In genomic region chr3:106728315-106728821, GRCh38 we compare ENCODE assay signal across 11 cellular contexts.
DNase-seq lines count a peak whose midpoint lies in the region; ATAC-seq and TF ChIP-seq lines count a peak whose summit lies in the region.
"Had no signal": no experiment of that assay in that cellular context is flagged by ENCODE, and none has a peak within 500 bp of the region (broad histone marks: within the 10 kb centered on the region; RNA-seq: fewer than 3 reads in every experiment).

No MANE protein-coding gene starts in this region.

- ATAC-seq in HCT116: peak; percentile 73
- no peak for ATAC-seq in WTC11
- ATAC-seq in foreskin keratinocyte: peak; percentile 99
- ATAC-seq in GM19463 (IDR thresholded peaks at IDR 0.05; ENCODE audit: unreplicated experiment): no peak
- no peak for ATAC-seq in left colon
- ATAC-seq in GM21367 (IDR thresholded peaks at IDR 0.05; ENCODE audit: unreplicated experiment): no peak
- ATAC-seq: stimulated activated memory B cell treated with anti-CD40 and anti-IgM and Interleukin-4, amounts not matched to agents 10 μg/mL and 1 μg/mL and 100 μg/mL, for 72 hours had no signal

- H3K27ac ChIP-seq in HCT116 (ENCODE audit: low read depth, low read length) (peak overlapping the region; percentile 14; the same call in 1 of the 2 replicates), foreskin keratinocyte (peak overlapping the region; percentile 47)
- H3K27ac ChIP-seq: sigmoid colon had no signal

- no peaks in the 10 kb centered on the region for H3K36me3 Mint-ChIP-seq in WTC11
- H3K36me3 Mint-ChIP-seq: stimulated activated memory B cell treated with anti-CD40 and anti-IgM and Interleukin-4, amounts not matched to agents 10 μg/mL and 1 μg/mL and 100 μg/mL, for 72 hours had no signal

- CTCF ChIA-PET in HCT116 (lab: Charles Lee) (no interaction called here), WTC11 (lab: Charles Lee) (no interaction called here)

- H3K4me1 Mint-ChIP-seq in WTC11: peaks cover 14% of the 10 kb centered on the region
- H3K4me1 Mint-ChIP-seq: stimulated activated memory B cell treated with anti-CD40 and anti-IgM and Interleukin-4, amounts not matched to agents 10 μg/mL and 1 μg/mL and 100 μg/mL, for 72 hours had no signal

- no peaks in the 10 kb centered on the region for H3K9me3 Mint-ChIP-seq in WTC11
- H3K9me3 Mint-ChIP-seq: stimulated activated memory B cell treated with anti-CD40 and anti-IgM and Interleukin-4, amounts not matched to agents 10 μg/mL and 1 μg/mL and 100 μg/mL, for 72 hours had no signal

- H3K4me2 ChIP-seq in HCT116 (ENCODE audit: low read length): peak overlapping the region; percentile 64
- peak overlapping the region; percentile 70 for H3K4me2 ChIP-seq in skeletal muscle satellite cell (ENCODE audit: low read length)

- intact Hi-C loops in HCT116 (cut with micrococcal nuclease): no loop called here
- intact Hi-C loops in posterior vena cava (cut with DNase I): no loop called here
- intact Hi-C loops in left colon (cut with DNase I, micrococcal nuclease): no loop called here

- no TSS peak for BruUV-seq in HCT116 (replicated peaks; lab: Mats Ljungman, UMichigan)

- TF ChIP-seq POLR2A in HCT116 (IDR thresholded peaks at IDR 0.05; ENCODE audit: borderline replicate concordance, extremely low read depth, insufficient read depth, insufficient read length): no peak

- no peaks in the 10 kb centered on the region for H3K79me2 ChIP-seq in HCT116 (ENCODE audit: insufficient read depth, low read length)

- H3K36me3 ChIP-seq in HCT116 (ENCODE audit: control insufficient read depth in 1 of 2, insufficient read depth in 2 of 2, low read length in 2 of 2) (no peaks in the 10 kb centered on the region), skeletal muscle satellite cell (ENCODE audit: insufficient read depth, low read length) (no peaks in the 10 kb centered on the region)
- H3K36me3 ChIP-seq: sigmoid colon had no signal

- RAD21 ChIA-PET in HCT116 (lab: Charles Lee; ENCODE audit: low non-redundant PET in 1 of 2, low total read pairs in 2 of 2, uncharacterized antibody in 2 of 2, unreplicated experiment in 2 of 2): no interaction called here

- peak; percentile 42 for DNase-seq in HCT116 (ENCODE audit: low read depth, low spot score)
- DNase-seq in WTC11 (ENCODE audit: low spot score): no peak
- DNase-seq in foreskin keratinocyte: peak; percentile 96 to 97
- DNase-seq in posterior vena cava (ENCODE audit: low spot score): no peak
- DNase-seq in left colon: no peak
- DNase-seq: activated naive CD4-positive, alpha-beta T cell treated with Interleukin-2 at 50 U/mL for 16 hours; sigmoid colon had no signal

- no peak overlapping the region for H3K4me3 Mint-ChIP-seq in WTC11
- H3K4me3 Mint-ChIP-seq: stimulated activated memory B cell treated with anti-CD40 and anti-IgM and Interleukin-4, amounts not matched to agents 10 μg/mL and 1 μg/mL and 100 μg/mL, for 72 hours had no signal

- H4K20me1 ChIP-seq in HCT116 (ENCODE audit: insufficient read depth): no peaks in the 10 kb centered on the region

- H3K9me3 ChIP-seq in HCT116 (ENCODE audit: control insufficient read depth in 1 of 2, insufficient read depth in 1 of 2, low read depth in 1 of 2, low read length in 2 of 2) (no peaks in the 10 kb centered on the region), skeletal muscle satellite cell (replicated peaks; ENCODE audit: low read length) (no peaks in the 10 kb centered on the region)
- H3K9me3 ChIP-seq: sigmoid colon had no signal

- POLR2A ChIA-PET in HCT116 (lab: Charles Lee): no interaction called here
- POLR2A ChIA-PET in WTC11 (lab: Charles Lee): no interaction called here

- H3K27me3 ChIP-seq in HCT116 (ENCODE audit: insufficient read depth, low read length) (no peaks in the 10 kb centered on the region), foreskin keratinocyte (no peaks in the 10 kb centered on the region), skeletal muscle satellite cell (ENCODE audit: control insufficient read depth, insufficient read depth, low read length) (no peaks in the 10 kb centered on the region)
- H3K27me3 ChIP-seq: sigmoid colon had no signal

- H3K27me3 Mint-ChIP-seq in WTC11 (ENCODE audit: low read depth): no peaks in the 10 kb centered on the region
- H3K27me3 Mint-ChIP-seq: stimulated activated memory B cell treated with anti-CD40 and anti-IgM and Interleukin-4, amounts not matched to agents 10 μg/mL and 1 μg/mL and 100 μg/mL, for 72 hours had no signal

- H3K27ac Mint-ChIP-seq in WTC11: peak overlapping the region; percentile 23; the same call in 1 of the 2 replicates
- H3K27ac Mint-ChIP-seq: stimulated activated memory B cell treated with anti-CD40 and anti-IgM and Interleukin-4, amounts not matched to agents 10 μg/mL and 1 μg/mL and 100 μg/mL, for 72 hours had no signal

- H3K9ac ChIP-seq in HCT116 (ENCODE audit: low read length) (peak overlapping the region; percentile 2; the same call in 1 of the 2 replicates), skeletal muscle satellite cell (ENCODE audit: low read depth, low read length) (peak overlapping the region; percentile 84)

- peaks cover 0 to 18% of the 10 kb centered on the region in 2 experiments; a peak in 2 of 4 replicates for H3K4me1 ChIP-seq in HCT116 (ENCODE audit: control insufficient read depth in 1 of 2, insufficient read depth in 2 of 2, low read length in 2 of 2)
- H3K4me1 ChIP-seq in foreskin keratinocyte: peaks cover 25% of the 10 kb centered on the region
- peaks cover 56% of the 10 kb centered on the region for H3K4me1 ChIP-seq in skeletal muscle satellite cell (ENCODE audit: control insufficient read depth, insufficient read depth, low read length)

- H3K4me3 ChIP-seq in HCT116 (replicated peaks in 1 of 2; ENCODE audit: low read depth in 1 of 2, low read length in 2 of 2) (peak overlapping the region in 1 of 2 experiments; percentile 28; a peak in 2 of 4 replicates), skeletal muscle satellite cell (ENCODE audit: low read length) (peak overlapping the region; percentile 45)
- H3K4me3 ChIP-seq: sigmoid colon had no signal

- no peak for TF ChIP-seq RAD21 in HCT116 (IDR thresholded peaks at IDR 0.05; ENCODE audit: low read depth)

- no peaks in the 10 kb centered on the region for H3K9me2 ChIP-seq in HCT116 (ENCODE audit: insufficient read depth)

- H2AFZ ChIP-seq in HCT116 (ENCODE audit: low read depth, low read length, poor library complexity, severe bottlenecking): peak overlapping the region; percentile 97

- no peak for TF ChIP-seq CTCF in HCT116 (IDR thresholded peaks at IDR 0.05 in 2 of 3, conservative IDR thresholded peaks at IDR 0.05 in 1 of 3; ENCODE audit: borderline replicate concordance in 1 of 3, insufficient read depth in 1 of 3, low read depth in 2 of 3, low read length in 2 of 3)
- no peak for TF ChIP-seq CTCF in WTC11 (IDR thresholded peaks at IDR 0.05)
- no peak for TF ChIP-seq CTCF in foreskin keratinocyte (conservative IDR thresholded peaks at IDR 0.05)

TF ChIP-seq in HCT116, 20 proteins besides CTCF, POLR2A, EP300 and RAD21 (continues in another document):
- no peak for TF ChIP-seq ZFX (IDR thresholded peaks at IDR 0.05)
- TF ChIP-seq ZBTB33 (IDR thresholded peaks at IDR 0.05; ENCODE audit: extremely low read depth, insufficient replicate concordance, low read length): no peak
- no peak for TF ChIP-seq ATF3 (IDR thresholded peaks at IDR 0.05)
- no peak for TF ChIP-seq TCF7L2 (IDR thresholded peaks at IDR 0.05; ENCODE audit: borderline replicate concordance, extremely low read depth, insufficient read depth, insufficient read length)
- TF ChIP-seq JUND (IDR thresholded peaks at IDR 0.05): peak; percentile 52

TF ChIP-seq in WTC11, 78 proteins besides CTCF, POLR2A, EP300 and RAD21 (continues in another document):
- TF ChIP-seq ESRRA (CRISPR knock-in tag; IDR thresholded peaks at IDR 0.05; ENCODE audit: borderline replicate concordance) (no peak), ZNF396 (CRISPR knock-in tag; IDR thresholded peaks at IDR 0.05; ENCODE audit: borderline replicate concordance) (no peak)
- TF ChIP-seq, protein P1, sequence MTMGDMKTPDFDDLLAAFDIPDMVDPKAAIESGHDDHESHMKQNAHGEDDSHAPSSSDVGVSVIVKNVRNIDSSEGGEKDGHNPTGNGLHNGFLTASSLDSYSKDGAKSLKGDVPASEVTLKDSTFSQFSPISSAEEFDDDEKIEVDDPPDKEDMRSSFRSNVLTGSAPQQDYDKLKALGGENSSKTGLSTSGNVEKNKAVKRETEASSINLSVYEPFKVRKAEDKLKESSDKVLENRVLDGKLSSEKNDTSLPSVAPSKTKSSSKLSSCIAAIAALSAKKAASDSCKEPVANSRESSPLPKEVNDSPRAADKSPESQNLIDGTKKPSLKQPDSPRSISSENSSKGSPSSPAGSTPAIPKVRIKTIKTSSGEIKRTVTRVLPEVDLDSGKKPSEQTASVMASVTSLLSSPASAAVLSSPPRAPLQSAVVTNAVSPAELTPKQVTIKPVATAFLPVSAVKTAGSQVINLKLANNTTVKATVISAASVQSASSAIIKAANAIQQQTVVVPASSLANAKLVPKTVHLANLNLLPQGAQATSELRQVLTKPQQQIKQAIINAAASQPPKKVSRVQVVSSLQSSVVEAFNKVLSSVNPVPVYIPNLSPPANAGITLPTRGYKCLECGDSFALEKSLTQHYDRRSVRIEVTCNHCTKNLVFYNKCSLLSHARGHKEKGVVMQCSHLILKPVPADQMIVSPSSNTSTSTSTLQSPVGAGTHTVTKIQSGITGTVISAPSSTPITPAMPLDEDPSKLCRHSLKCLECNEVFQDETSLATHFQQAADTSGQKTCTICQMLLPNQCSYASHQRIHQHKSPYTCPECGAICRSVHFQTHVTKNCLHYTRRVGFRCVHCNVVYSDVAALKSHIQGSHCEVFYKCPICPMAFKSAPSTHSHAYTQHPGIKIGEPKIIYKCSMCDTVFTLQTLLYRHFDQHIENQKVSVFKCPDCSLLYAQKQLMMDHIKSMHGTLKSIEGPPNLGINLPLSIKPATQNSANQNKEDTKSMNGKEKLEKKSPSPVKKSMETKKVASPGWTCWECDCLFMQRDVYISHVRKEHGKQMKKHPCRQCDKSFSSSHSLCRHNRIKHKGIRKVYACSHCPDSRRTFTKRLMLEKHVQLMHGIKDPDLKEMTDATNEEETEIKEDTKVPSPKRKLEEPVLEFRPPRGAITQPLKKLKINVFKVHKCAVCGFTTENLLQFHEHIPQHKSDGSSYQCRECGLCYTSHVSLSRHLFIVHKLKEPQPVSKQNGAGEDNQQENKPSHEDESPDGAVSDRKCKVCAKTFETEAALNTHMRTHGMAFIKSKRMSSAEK (CRISPR knock-in tag; IDR thresholded peaks at IDR 0.05; ENCODE audit: borderline replicate concordance): no peak
- TF ChIP-seq, protein P2, sequence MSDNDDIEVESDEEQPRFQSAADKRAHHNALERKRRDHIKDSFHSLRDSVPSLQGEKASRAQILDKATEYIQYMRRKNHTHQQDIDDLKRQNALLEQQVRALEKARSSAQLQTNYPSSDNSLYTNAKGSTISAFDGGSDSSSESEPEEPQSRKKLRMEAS (CRISPR knock-in tag; IDR thresholded peaks at IDR 0.05): no peak

Comparison
In these comparisons a context has a peak if more than half of its experiments do, and no peak if none do; other contexts are left out.
1. ATAC-seq: peak in HCT116 (single experiment) and foreskin keratinocyte (single experiment); none in WTC11 (single experiment), GM19463 (single experiment), left colon (single experiment) and GM21367 (single experiment).
2. DNase-seq: peak in HCT116 (single experiment) and foreskin keratinocyte (2 of 2); none in WTC11 (single experiment), posterior vena cava (single experiment) and left colon (0 of 2).
3. Of the 4 proteins assayed by ChIP-seq in both WTC11 and HCT116: peak only in WTC11: none; only in HCT116: SP1; in both: none; in neither: 3.